8 cellular contexts compared by ENCODE assay signal in genomic region chr15:66287461-66288055, GRCh38. TPM values are rescaled to one million over a fixed set of nuclear protein-coding genes. Genes with fewer than 3 reads are reported as not detected.
A peak's percentile ranks its signal among the peaks of the same experiment; 100 is the strongest.
DNase-seq lines count a peak whose midpoint lies in the region; ATAC-seq and TF ChIP-seq lines count a peak whose summit lies in the region.

No MANE protein-coding gene starts in this region.

- peaks cover 5% of the 10 kb centered on the region for H3K4me1 ChIP-seq in cardiac muscle cell (ENCODE audit: low read depth)

- DNase-seq in cardiac muscle cell (ENCODE audit: low read depth in 1 of 2, low spot score in 1 of 2) (peak; percentile 26 to 36), Right ventricle myocardium inferior (ENCODE audit: missing footprints) (no peak), NCI-H69 (lab: John Stamatoyannopoulos, UW) (peak; percentile 67), coronary artery (ENCODE audit: low spot score) (no peak), neural crest cell (ENCODE audit: low read depth, low spot score) (no peak)
- no peak for DNase-seq in activated effector memory CD4-positive, alpha-beta T cell treated with anti-CD3 and anti-CD28 coated beads, Interleukin-2, amount 50 U/mL, for 16 hours

- H3K36me3 ChIP-seq in cardiac muscle cell = no peaks in the 10 kb centered on the region

- H3K27me3 ChIP-seq in cardiac muscle cell = peaks cover 2% of the 10 kb centered on the region

- intact Hi-C loops in Right ventricle myocardium inferior (cut with DNase I) = loop anchor here (5.0 kb wide), 1 partner anchor 305 kb away; no protein-coding TSS in a partner anchor

- no peaks in the 10 kb centered on the region for H3K36me3 Mint-ChIP-seq in neural crest cell (ENCODE audit: low read depth)

- H3K4me1 Mint-ChIP-seq in neural crest cell = peaks cover 15% of the 10 kb centered on the region

- no peaks in the 10 kb centered on the region for H3K9me3 ChIP-seq in cardiac muscle cell (ENCODE audit: low read depth)

- peak overlapping the region; percentile 38 for H3K4me3 Mint-ChIP-seq in neural crest cell

- no peak overlapping the region for H3K4me3 ChIP-seq in cardiac muscle cell
- no peak overlapping the region for H3K4me3 ChIP-seq in coronary artery

- H3K27ac ChIP-seq in cardiac muscle cell (no peak overlapping the region), coronary artery (no peak overlapping the region)

- H3K27me3 Mint-ChIP-seq in neural crest cell (ENCODE audit: low read depth) = no peaks in the 10 kb centered on the region

- ATAC-seq in Right ventricle myocardium inferior = no peak
- ATAC-seq in HG02870 (IDR thresholded peaks at IDR 0.05; ENCODE audit: unreplicated experiment) = no peak
- ATAC-seq in GM21390 (IDR thresholded peaks at IDR 0.05; ENCODE audit: unreplicated experiment) = no peak

- TF ChIP-seq CTCF in cardiac muscle cell (IDR thresholded peaks at IDR 0.05; ENCODE audit: low read depth, low read length) (peak; percentile 47), coronary artery (IDR thresholded peaks at IDR 0.05) (peak; percentile 27), neural crest cell (conservative IDR thresholded peaks at IDR 0.05) (peak; percentile 78)

- no peak overlapping the region for H3K27ac Mint-ChIP-seq in neural crest cell (ENCODE audit: unreplicated experiment)

- no peaks in the 10 kb centered on the region for H3K9me3 Mint-ChIP-seq in neural crest cell

RNA-seq across cellular contexts. Expression of gene DIS3L, which starts 5.8 kb away (rescaled TPM):
- 27.2 and 37.6 TPM in 2 replicates for total RNA-seq in cardiac muscle cell
- 30.2 and 39.6 TPM in 2 replicates for polyA plus RNA-seq in cardiac muscle cell
- total RNA-seq in Right ventricle myocardium inferior = 40.3 TPM
- 56.3 and 57.8 TPM in 2 replicates for total RNA-seq in neural crest cell

RNA-seq across cellular contexts. Expression of gene MEGF11, which starts 34.0 kb away (rescaled TPM):
- total RNA-seq in cardiac muscle cell = 0.28 and 0.30 TPM in 2 replicates
- polyA plus RNA-seq in cardiac muscle cell = 2.7 TPM in 1 of 2 replicates, not detected in the other
- total RNA-seq in Right ventricle myocardium inferior = not detected
- total RNA-seq in neural crest cell = 0.49 and 1.0 TPM in 2 replicates

Comparison
In these comparisons a context has a peak if more than half of its experiments do, and no peak if none do; other contexts are left out.
1. DNase-seq: peak in cardiac muscle cell (2 of 2) and NCI-H69 (single experiment); none in Right ventricle myocardium inferior (single experiment), coronary artery (single experiment), neural crest cell (single experiment) and activated effector memory CD4-positive, alpha-beta T cell treated with anti-CD3 and anti-CD28 coated beads, Interleukin-2, amount 50 U/mL, for 16 hours (single experiment).
2. CTCF ChIP-seq: peak in every context shown above with its lines; median percentile 78 in neural crest cell; 47 in cardiac muscle cell; 27 in coronary artery.